In genomic region chr3:141487419-141488345, GRCh38 we compare ENCODE assay signal across 1 cellular context.
TF ChIP-seq lines count a peak whose summit lies in the region.

No MANE protein-coding gene starts in this region.

TF ChIP-seq in K562, 482 proteins besides CTCF, POLR2A, EP300 and RAD21 (continued from another document):
- TF ChIP-seq ETV6 (IDR thresholded peaks at IDR 0.05; ENCODE audit: borderline replicate concordance in 1 of 2, low read depth in 2 of 2, low read length in 1 of 2), result no peak
- no peak for TF ChIP-seq ETV6 (CRISPR knock-in tag; IDR thresholded peaks at IDR 0.05; ENCODE audit: borderline replicate concordance)
- TF ChIP-seq TCF15 (CRISPR knock-in tag; IDR thresholded peaks at IDR 0.05), result no peak
- TF ChIP-seq ZNF384 (IDR thresholded peaks at IDR 0.05; ENCODE audit: low read depth, low read length), result no peak
- TF ChIP-seq BCL6 (CRISPR knock-in tag; IDR thresholded peaks at IDR 0.05), result no peak
- no peak for TF ChIP-seq SMAD1 (IDR thresholded peaks at IDR 0.05; ENCODE audit: low read depth, low read length, partially characterized antibody)
- no peak for TF ChIP-seq LCOR (CRISPR knock-in tag; IDR thresholded peaks at IDR 0.05)
